7 cellular contexts compared by ENCODE assay signal in genomic region chr7:156261581-156261980, GRCh38.
"Had no signal": no experiment of that assay in that cellular context is flagged by ENCODE, and none has a peak within 500 bp of the region (broad histone marks: within the 10 kb centered on the region; RNA-seq: fewer than 3 reads in every experiment).

No MANE protein-coding gene starts in this region.

- FAIRE-seq: G401.6, GM12878, GM12891, GM12892, GM18507 had no signal

- DNase-seq: GDM1, GF-D8 had no signal

- H3K4me3 ChIP-seq: GM12878 had no signal

- ATAC-seq: GM12878 had no signal
